17 cellular contexts compared by ENCODE assay signal in genomic region chr7:66503551-66504031, GRCh38.
"Had no signal": no experiment of that assay in that cellular context is flagged by ENCODE, and none has a peak within 500 bp of the region (broad histone marks: within the 10 kb centered on the region; RNA-seq: fewer than 3 reads in every experiment).

No MANE protein-coding gene starts in this region.

- H3K9ac ChIP-seq: neural progenitor cell had no signal

- H3K4me2 ChIP-seq: neural progenitor cell had no signal

- H2AFZ ChIP-seq: neural progenitor cell had no signal

- DNase-seq: activated CD4-positive, alpha-beta memory T cell treated with anti-CD3 and anti-CD28 coated beads for 36 hours; activated CD4-positive, alpha-beta T cell treated with anti-CD3 and anti-CD28 coated beads for 48 hours; activated naive CD4-positive, alpha-beta T cell treated with anti-CD3 and anti-CD28 coated beads, Interleukin-2, amount 50 U/mL, for 16 hours; activated naive CD8-positive, alpha-beta T cell treated with anti-CD3 and anti-CD28 coated beads, Interleukin-2, amount 50 U/mL, for 24 hours; activated T-cell treated with anti-CD3 and anti-CD28 coated beads, Interleukin-2, amount 50 U/mL, for 48 hours; effector CD4-positive, alpha-beta T cell; naive thymus-derived CD4-positive, alpha-beta T cell; stimulated activated CD4-positive, alpha-beta T cell treated with anti-CD3 and anti-CD28 coated beads, Interleukin-1b, Interleukin-23, amount 100 ng/mL, for 48 hours; stomach; T-helper 17 cell had no signal

- H3K4me3 ChIP-seq: body of pancreas, cardiac muscle cell, heart left ventricle, lung, neural progenitor cell, stomach, suprapubic skin, tibial nerve had no signal

- H3K4me1 ChIP-seq: neural progenitor cell had no signal

- ATAC-seq: activated naive CD8-positive, alpha-beta T cell treated with anti-CD3 and anti-CD28 coated beads, Interleukin-2, amount 50 U/mL, for 24 hours; body of pancreas; naive thymus-derived CD4-positive, alpha-beta T cell; T-helper 17 cell had no signal

- H3K27ac ChIP-seq: body of pancreas, cardiac muscle cell, heart left ventricle, neural progenitor cell, stomach, suprapubic skin, tibial nerve had no signal

- H3K36me3 ChIP-seq: cardiac muscle cell, heart left ventricle, neural progenitor cell, stomach, suprapubic skin had no signal

- H3K9me3 ChIP-seq: body of pancreas, heart left ventricle, suprapubic skin, tibial nerve had no signal

- H3K27me3 ChIP-seq: body of pancreas, cardiac muscle cell, neural progenitor cell had no signal
